30 cellular contexts compared by ENCODE assay signal in genomic region chr3:70488816-70489215, GRCh38.
"Had no signal": no experiment of that assay in that cellular context is flagged by ENCODE, and none has a peak within 500 bp of the region (broad histone marks: within the 10 kb centered on the region; RNA-seq: fewer than 3 reads in every experiment).

No MANE protein-coding gene starts in this region.

- H3K27me3 ChIP-seq: brain microvascular endothelial cell, ovary, uterus had no signal

- H3K27me3 Mint-ChIP-seq: activated naive CD4-positive, alpha-beta T cell treated with anti-CD3 and anti-CD28 coated beads, Interleukin-2, amount 10 ng/mL, durations not matched to agents 7 days and 5 days; stimulated activated memory B cell treated with anti-CD40 and anti-IgM and Interleukin-4, amounts not matched to agents 10 μg/mL and 1 μg/mL and 100 μg/mL, for 72 hours had no signal

- H3K27ac Mint-ChIP-seq: activated naive CD4-positive, alpha-beta T cell treated with anti-CD3 and anti-CD28 coated beads, Interleukin-2, amount 10 ng/mL, durations not matched to agents 7 days and 5 days; activated naive CD8-positive, alpha-beta T cell treated with anti-CD3 and anti-CD28 coated beads, Interleukin-2, amount 10 ng/mL, durations not matched to agents 7 days and 5 days; activated T-helper 1 cell treated with anti-CD3 and anti-CD28 coated beads, Interleukin-12 subunit alpha, Interleukin-12 subunit beta, Interleukin-2, Interleukin-4 antibody, amounts not matched to agents 30 ng/mL and 10 ng/mL and 1 ng/mL, durations not matched to agents 14 hours and 24 hours and 36 hours; naive B cell; nephron progenitor cell; stimulated activated memory B cell treated with anti-CD40 and anti-IgM and Interleukin-4, amounts not matched to agents 10 μg/mL and 1 μg/mL and 100 μg/mL, for 72 hours; stimulated activated naive CD8-positive, alpha-beta T cell treated with anti-CD3 and anti-CD28 coated beads, Interleukin-15, amount 100 ng/mL, for 72 hours; type B pancreatic cell had no signal

- H3K4me1 ChIP-seq: heart right ventricle, prostate gland, uterus had no signal

- H3K4me3 ChIP-seq: coronary artery, heart right ventricle, ovary, prostate gland, smooth muscle cell, uterus had no signal

- H3K36me3 ChIP-seq: brain microvascular endothelial cell, heart right ventricle, ovary, prostate gland, uterus had no signal

- H3K9me3 ChIP-seq: heart right ventricle, ovary, prostate gland, uterus had no signal

- H3K27ac ChIP-seq: brain microvascular endothelial cell, coronary artery, heart right ventricle, ovary, prostate gland, uterus had no signal

- H3K36me3 Mint-ChIP-seq: activated naive CD4-positive, alpha-beta T cell treated with anti-CD3 and anti-CD28 coated beads, Interleukin-2, amount 10 ng/mL, durations not matched to agents 7 days and 5 days; activated naive CD8-positive, alpha-beta T cell treated with anti-CD3 and anti-CD28 coated beads, Interleukin-2, amount 10 ng/mL, durations not matched to agents 7 days and 5 days; stimulated activated memory B cell treated with anti-CD40 and anti-IgM and Interleukin-4, amounts not matched to agents 10 μg/mL and 1 μg/mL and 100 μg/mL, for 72 hours; type B pancreatic cell had no signal

- ATAC-seq: effector memory CD8-positive, alpha-beta T cell; esophagus mucosa; heart right ventricle; left ventricle myocardium superior; stimulated activated memory B cell treated with anti-CD40 and anti-IgM and Interleukin-4, amounts not matched to agents 10 μg/mL and 1 μg/mL and 100 μg/mL, for 72 hours; stimulated activated naive CD8-positive, alpha-beta T cell treated with anti-CD3 and anti-CD28 coated beads, Interleukin-15, amount 100 ng/mL, for 72 hours had no signal

- H3K4me2 ChIP-seq: smooth muscle cell had no signal

- H3K9me3 Mint-ChIP-seq: activated naive CD4-positive, alpha-beta T cell treated with anti-CD3 and anti-CD28 coated beads, Interleukin-2, amount 10 ng/mL, durations not matched to agents 7 days and 5 days; activated naive CD8-positive, alpha-beta T cell treated with anti-CD3 and anti-CD28 coated beads, Interleukin-2, amount 10 ng/mL, durations not matched to agents 7 days and 5 days; activated T-helper 1 cell treated with anti-CD3 and anti-CD28 coated beads, Interleukin-12 subunit alpha, Interleukin-12 subunit beta, Interleukin-2, Interleukin-4 antibody, amounts not matched to agents 30 ng/mL and 10 ng/mL and 1 ng/mL, durations not matched to agents 14 hours and 24 hours and 36 hours; naive B cell; nephron progenitor cell; stimulated activated memory B cell treated with anti-CD40 and anti-IgM and Interleukin-4, amounts not matched to agents 10 μg/mL and 1 μg/mL and 100 μg/mL, for 72 hours; stimulated activated naive CD8-positive, alpha-beta T cell treated with anti-CD3 and anti-CD28 coated beads, Interleukin-15, amount 100 ng/mL, for 72 hours; type B pancreatic cell had no signal

- H3K4me3 Mint-ChIP-seq: activated naive CD4-positive, alpha-beta T cell treated with anti-CD3 and anti-CD28 coated beads, Interleukin-2, amount 10 ng/mL, durations not matched to agents 7 days and 5 days; activated naive CD8-positive, alpha-beta T cell treated with anti-CD3 and anti-CD28 coated beads, Interleukin-2, amount 10 ng/mL, durations not matched to agents 7 days and 5 days; activated T-helper 1 cell treated with anti-CD3 and anti-CD28 coated beads, Interleukin-12 subunit alpha, Interleukin-12 subunit beta, Interleukin-2, Interleukin-4 antibody, amounts not matched to agents 30 ng/mL and 10 ng/mL and 1 ng/mL, durations not matched to agents 14 hours and 24 hours and 36 hours; effector memory CD8-positive, alpha-beta T cell; naive B cell; nephron progenitor cell; stimulated activated memory B cell treated with anti-CD40 and anti-IgM and Interleukin-4, amounts not matched to agents 10 μg/mL and 1 μg/mL and 100 μg/mL, for 72 hours; stimulated activated naive CD8-positive, alpha-beta T cell treated with anti-CD3 and anti-CD28 coated beads, Interleukin-15, amount 100 ng/mL, for 72 hours; type B pancreatic cell had no signal

- H3K4me1 Mint-ChIP-seq: activated naive CD4-positive, alpha-beta T cell treated with anti-CD3 and anti-CD28 coated beads, Interleukin-2, amount 10 ng/mL, durations not matched to agents 7 days and 5 days; activated naive CD8-positive, alpha-beta T cell treated with anti-CD3 and anti-CD28 coated beads, Interleukin-2, amount 10 ng/mL, durations not matched to agents 7 days and 5 days; naive B cell; stimulated activated memory B cell treated with anti-CD40 and anti-IgM and Interleukin-4, amounts not matched to agents 10 μg/mL and 1 μg/mL and 100 μg/mL, for 72 hours; stimulated activated naive CD8-positive, alpha-beta T cell treated with anti-CD3 and anti-CD28 coated beads, Interleukin-15, amount 100 ng/mL, for 72 hours had no signal

- DNase-seq: activated CD4-positive, alpha-beta T cell treated with anti-CD3 and anti-CD28 coated beads for 4 hours; activated CD4-positive, alpha-beta T cell treated with anti-CD3 and anti-CD28 coated beads, Interleukin-2, amount 50 U/mL, for 4 hours; activated CD8-positive, alpha-beta memory T cell treated with anti-CD3 and anti-CD28 coated beads, Interleukin-2, amount 50 U/mL, for 4 hours; activated effector memory CD4-positive, alpha-beta T cell treated with anti-CD3 and anti-CD28 coated beads, Interleukin-2, amount 50 U/mL, for 16 hours; activated naive CD4-positive, alpha-beta T cell treated with anti-CD3 and anti-CD28 coated beads, Interleukin-2, amount 10 ng/mL, durations not matched to agents 7 days and 5 days; activated naive CD8-positive, alpha-beta T cell treated with anti-CD3 and anti-CD28 coated beads, Interleukin-2, amount 10 ng/mL, durations not matched to agents 7 days and 5 days; activated T-cell treated with anti-CD3 and anti-CD28 coated beads, Interleukin-2, amount 50 U/mL, for 1 hour; amniotic stem cell; brain microvascular endothelial cell; effector memory CD8-positive, alpha-beta T cell; foreskin fibroblast; heart right ventricle; islet precursor cell; left ventricle myocardium superior; naive B cell; nephron progenitor cell; ovary; stimulated activated CD4-positive, alpha-beta T cell treated with anti-CD3 and anti-CD28 coated beads, Interleukin-1b, Interleukin-23, amount 100 ng/mL, for 48 hours; stimulated activated CD4-positive, alpha-beta T cell treated with anti-CD3 and anti-CD28 coated beads, Interleukin-4, amount 100 ng/mL, for 4 hours; stimulated activated CD8-positive, alpha-beta memory T cell treated with anti-CD3 and anti-CD28 coated beads, Interleukin-4, amount 100 ng/mL, for 48 hours; stimulated activated naive CD8-positive, alpha-beta T cell treated with anti-CD3 and anti-CD28 coated beads, Interleukin-15, amount 100 ng/mL, for 72 hours; substantia nigra; uterus had no signal
